9 cellular contexts compared by ENCODE assay signal in the genomic region with DNA sequence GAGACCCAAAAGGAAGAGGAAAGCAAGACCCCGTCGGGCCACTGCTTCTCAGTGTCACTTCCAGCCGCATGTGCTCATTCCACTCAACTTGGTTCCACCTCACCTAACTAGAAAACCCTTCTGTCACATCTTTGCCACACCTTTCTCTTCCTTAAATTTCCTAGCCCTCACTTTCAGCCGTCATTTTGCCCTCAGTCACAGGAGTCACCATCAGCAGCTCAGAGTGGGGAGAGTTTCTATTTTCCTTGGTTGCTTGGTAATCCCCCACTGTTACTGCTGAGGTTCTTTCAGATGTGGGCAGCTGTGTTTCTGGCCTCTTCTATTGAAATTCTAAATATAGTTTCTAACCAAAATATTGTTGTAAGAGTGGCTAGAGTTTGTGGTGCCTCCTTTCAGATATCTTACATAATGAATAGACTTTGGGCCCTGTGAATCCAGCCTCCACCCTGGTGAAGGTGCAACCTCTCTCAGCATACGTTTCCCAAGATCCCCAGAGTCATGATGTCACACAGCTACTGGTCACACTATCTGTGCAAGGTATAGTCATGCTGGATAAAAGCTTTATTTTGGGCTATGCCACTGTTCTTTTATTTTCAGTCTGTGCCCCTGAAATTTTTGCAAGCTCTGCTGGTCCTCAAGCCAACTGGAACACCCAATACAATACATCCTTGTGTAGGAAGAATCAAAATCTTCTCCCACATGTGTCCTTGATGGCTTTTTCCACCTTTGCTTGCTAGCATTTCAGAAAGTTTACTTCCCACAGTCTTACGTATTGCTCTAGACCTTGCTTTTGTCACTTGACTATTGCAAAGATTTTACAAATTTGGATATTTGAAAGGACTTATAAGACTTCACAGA. TPM values are rescaled to one million over a fixed set of nuclear protein-coding genes. Genes with fewer than 3 reads are reported as not detected.
DNase-seq lines count a peak whose midpoint lies in the region; ATAC-seq lines count a peak whose summit lies in the region.
"Had no signal": no experiment of that assay in that cellular context is flagged by ENCODE, and none has a peak within 500 bp of the region (broad histone marks: within the 10 kb centered on the region; RNA-seq: fewer than 3 reads in every experiment).

No MANE protein-coding gene starts in this region.

- H3K4me3 ChIP-seq in trophoblast cell (ENCODE audit: low read depth, low read length) = no peak overlapping the region

- no peak overlapping the region for H2AFZ ChIP-seq in trophoblast cell (ENCODE audit: insufficient read depth, low read length, poor library complexity)

- no peak overlapping the region for H2BK12ac ChIP-seq in trophoblast cell (ENCODE audit: low read length)

- no peak overlapping the region for H2BK5ac ChIP-seq in trophoblast cell (ENCODE audit: low read depth, low read length, poor library complexity)

- no peak overlapping the region for H3K4ac ChIP-seq in trophoblast cell (ENCODE audit: low read depth, low read length)

- no peak overlapping the region for H2AK5ac ChIP-seq in trophoblast cell (ENCODE audit: low read length)

- H3K14ac ChIP-seq in trophoblast cell (ENCODE audit: low read length) = no peak overlapping the region

- no peaks in the 10 kb centered on the region for H3K79me2 ChIP-seq in trophoblast cell (ENCODE audit: control insufficient read depth, insufficient read depth, low read length, poor library complexity)

- H3K27me3 ChIP-seq in trophoblast cell (ENCODE audit: insufficient read depth, low read length) = no peaks in the 10 kb centered on the region

- H3K18ac ChIP-seq in trophoblast cell (ENCODE audit: low read length) = no peak overlapping the region

- H4K91ac ChIP-seq in trophoblast cell (ENCODE audit: low read depth, low read length) = no peak overlapping the region

- H3K79me1 ChIP-seq in trophoblast cell (ENCODE audit: low read length) = no peaks in the 10 kb centered on the region

- no CpG with 5 or more reads among the region's 6 CpGs for WGBS in trophoblast cell (ENCODE audit: extremely low coverage, insufficient coverage, insufficient read length)

- peak; percentile 85 for DNase-seq in myocyte (ENCODE audit: low read depth)
- DNase-seq in H4 (ENCODE audit: low spot score) = no peak
- no peak for DNase-seq in substantia nigra (lab: John Stamatoyannopoulos, UW)
- DNase-seq in trophoblast cell = no peak
- no peak for DNase-seq in stimulated activated CD4-positive, alpha-beta T cell treated with anti-CD3 and anti-CD28 coated beads, Interleukin-2, amount 100 ng/mL, for 48 hours
- DNase-seq: GOT3 had no signal

- no peak overlapping the region for H4K8ac ChIP-seq in trophoblast cell (ENCODE audit: low read depth, low read length)

- no peak overlapping the region for H2BK120ac ChIP-seq in trophoblast cell (ENCODE audit: insufficient read depth, low read length, poor library complexity)

- H4K12ac ChIP-seq in trophoblast cell (ENCODE audit: low read depth, low read length) = no peak overlapping the region

- no peak overlapping the region for H3K23ac ChIP-seq in trophoblast cell (ENCODE audit: low read length)

- H3K9ac ChIP-seq in trophoblast cell (ENCODE audit: low read length) = no peak overlapping the region

- no peaks in the 10 kb centered on the region for H3K4me1 ChIP-seq in trophoblast cell (ENCODE audit: control insufficient read depth in 1 of 2, insufficient read depth in 2 of 2, low read length in 2 of 2)

- H3K4me2 ChIP-seq in trophoblast cell (ENCODE audit: low read length) = no peak overlapping the region

- peak; percentile 44 for ATAC-seq in GM18511 (IDR thresholded peaks at IDR 0.05; ENCODE audit: unreplicated experiment)
- ATAC-seq in GM21528 (IDR thresholded peaks at IDR 0.05; ENCODE audit: low FRiP score, unreplicated experiment) = peak; percentile 38
- ATAC-seq in HG03558 (IDR thresholded peaks at IDR 0.05; ENCODE audit: extremely low read depth, unreplicated experiment) = peak; percentile 26

- H3K9me3 ChIP-seq in trophoblast cell (ENCODE audit: insufficient read depth, low read depth, low read length) = no peaks in the 10 kb centered on the region

- peaks cover 0 to 6% of the 10 kb centered on the region in 2 experiments for H3K36me3 ChIP-seq in trophoblast cell (ENCODE audit: control insufficient read depth in 1 of 2, insufficient read depth in 2 of 2, low read length in 2 of 2)

- H3K27ac ChIP-seq in substantia nigra (ENCODE audit: low read depth, low read length, poor library complexity, severe bottlenecking) (no peak overlapping the region), trophoblast cell (ENCODE audit: low read depth, low read length) (no peak overlapping the region)

RNA-seq across cellular contexts. Expression of a gene that starts 9.2 kb away (rescaled TPM):
- total RNA-seq in myocyte = 2.9 and 6.5 TPM in 2 replicates
- 0.84 TPM for polyA plus RNA-seq in myocyte (2012)
- total RNA-seq in H4 (2014; rRNA removed; shearing (Covaris generic)) = 1.2 TPM in 1 of 2 replicates, not detected in the other
- polyA plus RNA-seq in trophoblast cell (2013) = 0.60 and 0.75 TPM in 2 replicates
